8 cellular contexts compared by ENCODE assay signal in the genomic region with DNA sequence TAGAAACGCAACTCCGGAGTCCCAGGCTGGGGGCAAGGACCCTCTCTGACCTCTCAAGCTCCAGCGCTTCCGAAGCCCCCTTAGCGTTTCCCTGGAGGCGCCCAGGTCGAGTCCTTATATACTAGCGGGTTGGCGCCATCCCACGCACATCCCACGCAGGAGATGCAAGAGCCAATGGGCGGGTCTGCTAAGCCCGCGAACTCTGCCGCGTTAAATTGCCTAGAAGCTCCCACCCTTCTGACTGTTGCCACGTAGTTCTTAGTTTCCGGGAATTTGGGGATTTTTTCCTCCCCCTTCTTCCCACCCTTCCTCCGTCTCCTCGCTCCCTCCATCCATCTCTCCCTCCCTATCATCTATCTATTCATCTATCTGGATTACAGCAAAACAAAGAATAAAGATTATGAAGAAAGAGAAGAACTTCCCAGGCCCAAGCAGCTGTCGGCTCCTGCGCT. TPM values are rescaled to one million over a fixed set of nuclear protein-coding genes. Genes with fewer than 3 reads are reported as not detected.
DNase-seq lines count a peak whose midpoint lies in the region; ATAC-seq and TF ChIP-seq lines count a peak whose summit lies in the region.

A gene with protein sequence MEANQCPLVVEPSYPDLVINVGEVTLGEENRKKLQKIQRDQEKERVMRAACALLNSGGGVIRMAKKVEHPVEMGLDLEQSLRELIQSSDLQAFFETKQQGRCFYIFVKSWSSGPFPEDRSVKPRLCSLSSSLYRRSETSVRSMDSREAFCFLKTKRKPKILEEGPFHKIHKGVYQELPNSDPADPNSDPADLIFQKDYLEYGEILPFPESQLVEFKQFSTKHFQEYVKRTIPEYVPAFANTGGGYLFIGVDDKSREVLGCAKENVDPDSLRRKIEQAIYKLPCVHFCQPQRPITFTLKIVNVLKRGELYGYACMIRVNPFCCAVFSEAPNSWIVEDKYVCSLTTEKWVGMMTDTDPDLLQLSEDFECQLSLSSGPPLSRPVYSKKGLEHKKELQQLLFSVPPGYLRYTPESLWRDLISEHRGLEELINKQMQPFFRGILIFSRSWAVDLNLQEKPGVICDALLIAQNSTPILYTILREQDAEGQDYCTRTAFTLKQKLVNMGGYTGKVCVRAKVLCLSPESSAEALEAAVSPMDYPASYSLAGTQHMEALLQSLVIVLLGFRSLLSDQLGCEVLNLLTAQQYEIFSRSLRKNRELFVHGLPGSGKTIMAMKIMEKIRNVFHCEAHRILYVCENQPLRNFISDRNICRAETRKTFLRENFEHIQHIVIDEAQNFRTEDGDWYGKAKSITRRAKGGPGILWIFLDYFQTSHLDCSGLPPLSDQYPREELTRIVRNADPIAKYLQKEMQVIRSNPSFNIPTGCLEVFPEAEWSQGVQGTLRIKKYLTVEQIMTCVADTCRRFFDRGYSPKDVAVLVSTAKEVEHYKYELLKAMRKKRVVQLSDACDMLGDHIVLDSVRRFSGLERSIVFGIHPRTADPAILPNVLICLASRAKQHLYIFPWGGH (minus strand): TSS at position 90 of the 452 bp plus-strand sequence. CDS start 9,814 bp downstream, outside the sequence.

- H3K27me3 Mint-ChIP-seq in Calu3 (ENCODE audit: unreplicated experiment) (no peaks in the 10 kb centered on the region), memory B cell (no peaks in the 10 kb centered on the region)

- H3K27ac Mint-ChIP-seq in Calu3 (ENCODE audit: unreplicated experiment), result peak within 1 kb of the TSS; percentile 88
- peak within 1 kb of the TSS; percentile 96 for H3K27ac Mint-ChIP-seq in memory B cell

- H3K9me3 Mint-ChIP-seq in Calu3 (ENCODE audit: low read depth, unreplicated experiment) (peaks cover 8% of the 10 kb centered on the region), memory B cell (peaks cover 3% of the 10 kb centered on the region)

- ATAC-seq in memory B cell (ENCODE audit: low read depth), result peak; percentile 73

- POLR2A ChIA-PET in activated CD8-positive, alpha-beta memory T cell treated with anti-CD3 and anti-CD28 coated beads for 36 hours (lab: Charles Lee), result interaction anchor here (0.6 to 2.7 kb wide), 18 partner anchors 28 to 499 kb away, joined by 3 to 24 read pairs (median 4); a partner anchor contains a TSS

- TF ChIP-seq CTCF in Calu3 (IDR thresholded peaks at IDR 0.05; ENCODE audit: unreplicated experiment), result no peak

- no TSS peak for BruUV-seq in Calu3 (replicated peaks; lab: Mats Ljungman, UMichigan)

- H3K4me1 Mint-ChIP-seq in Calu3 (ENCODE audit: low read depth, unreplicated experiment) (peaks cover 41% of the 10 kb centered on the region), memory B cell (peaks cover 27% of the 10 kb centered on the region)

- H3K36me3 Mint-ChIP-seq in Calu3 (ENCODE audit: insufficient read depth, unreplicated experiment) (peaks cover 28% of the 10 kb centered on the region), memory B cell (peaks cover 6% of the 10 kb centered on the region)

- H3K4me3 Mint-ChIP-seq in Calu3 (ENCODE audit: low read depth, unreplicated experiment), result peak within 1 kb of the TSS; percentile 92
- peak within 1 kb of the TSS; percentile 99 for H3K4me3 Mint-ChIP-seq in memory B cell

- intact Hi-C loops in Calu3 (cut with micrococcal nuclease; ENCODE audit: unreplicated experiment), result loop anchor here (1.0 to 10.0 kb wide), 3 partner anchors 75 to 159 kb away; a partner anchor contains a TSS

- DNase-seq in Calu3, result peak; percentile 57
- peak; percentile 97 for DNase-seq in HCEC 1CT
- peak; percentile 57 for DNase-seq in NCI-H345 treated with DMSO at 0.1 percent for 48 hours (lab: John Stamatoyannopoulos, UW; ENCODE audit: unreplicated experiment)
- peak; percentile 85 for DNase-seq in effector CD8-positive, alpha-beta T cell (lab: John Stamatoyannopoulos, UW)
- peak; percentile 42 to 53 for DNase-seq in memory B cell (ENCODE audit: low spot score in 2 of 2)
- peak; percentile 68 for DNase-seq in stimulated activated CD8-positive, alpha-beta memory T cell treated with anti-CD3 and anti-CD28 coated beads, Interleukin-12 subunit alpha, Interleukin-12 subunit beta, amount 100 ng/mL, for 24 hours (ENCODE audit: extremely low read depth)
- no peak for DNase-seq in LoVo (ENCODE audit: low spot score)

- CTCF ChIA-PET in Calu3 (lab: Charles Lee), result interaction anchor here (1.2 kb wide), 1 partner anchor 75 kb away, joined by 3 read pairs; a partner anchor contains a TSS
- CTCF ChIA-PET in activated CD8-positive, alpha-beta memory T cell treated with anti-CD3 and anti-CD28 coated beads for 36 hours (lab: Charles Lee), result interaction anchor here (2.3 to 2.9 kb wide), 2 partner anchors 164 to 166 kb away, joined by 9 to 13 read pairs; a partner anchor contains a TSS

RNA-seq across cellular contexts. Expression of the gene that starts here (rescaled TPM):
- total RNA-seq in Calu3 (2022), result 35.3 and 38.2 TPM in 2 replicates
- 10 to 100 TPM; 45.4 to 50.6 TPM for total RNA-seq in activated CD8-positive, alpha-beta memory T cell treated with anti-CD3 and anti-CD28 coated beads for 36 hours
